Comparison of ENCODE assay signal across 26 cellular contexts in genomic region chr1:246708166-246708565, GRCh38.
"Had no signal": no experiment of that assay in that cellular context is flagged by ENCODE, and none has a peak within 500 bp of the region (broad histone marks: within the 10 kb centered on the region; RNA-seq: fewer than 3 reads in every experiment).

No MANE protein-coding gene starts in this region.

- H3K27ac Mint-ChIP-seq: activated CD8-positive, alpha-beta memory T cell treated with anti-CD3 and anti-CD28 coated beads, Interleukin-2, amount 10 ng/mL, durations not matched to agents 7 days and 5 days; activated naive CD4-positive, alpha-beta T cell treated with anti-CD3 and anti-CD28 coated beads, Interleukin-2, amount 10 ng/mL, durations not matched to agents 7 days and 5 days; activated T-helper 2 cell treated with anti-CD3 and anti-CD28 coated beads, Interferon-gamma antibody, Interleukin-2, Interleukin-4, amounts not matched to agents 10 μg/mL and 5 μg/mL and 100 μg/mL, durations not matched to agents 14 hours and 24 hours and 36 hours; natural killer cell treated with Interleukin-12 subunit alpha and Interleukin-12 subunit beta and Interleukin-15 and Interleukin-18, amount 100 ng/mL, for 72 hours; progenitor cell of endocrine pancreas had no signal

- H3K9me3 ChIP-seq: esophagus squamous epithelium, tibial nerve, vagina had no signal

- H3K4me1 Mint-ChIP-seq: central memory CD8-positive, alpha-beta T cell had no signal

- H3K4me3 Mint-ChIP-seq: activated CD8-positive, alpha-beta memory T cell treated with anti-CD3 and anti-CD28 coated beads, Interleukin-2, amount 10 ng/mL, durations not matched to agents 7 days and 5 days; activated naive CD4-positive, alpha-beta T cell treated with anti-CD3 and anti-CD28 coated beads, Interleukin-2, amount 10 ng/mL, durations not matched to agents 7 days and 5 days; central memory CD8-positive, alpha-beta T cell; natural killer cell treated with Interleukin-12 subunit alpha and Interleukin-12 subunit beta and Interleukin-15 and Interleukin-18, amount 100 ng/mL, for 72 hours had no signal

- H3K27ac ChIP-seq: brain microvascular endothelial cell, esophagus squamous epithelium, tibial nerve, vagina had no signal

- H3K4me3 ChIP-seq: esophagus squamous epithelium, smooth muscle cell, tibial nerve, vagina had no signal

- H3K36me3 ChIP-seq: brain microvascular endothelial cell, esophagus squamous epithelium, tibial nerve, vagina had no signal

- H3K27me3 ChIP-seq: brain microvascular endothelial cell, tibial nerve, vagina had no signal

- H3K36me3 Mint-ChIP-seq: activated CD8-positive, alpha-beta memory T cell treated with anti-CD3 and anti-CD28 coated beads, Interleukin-2, amount 10 ng/mL, durations not matched to agents 7 days and 5 days had no signal

- DNase-seq: activated CD4-positive, alpha-beta T cell treated with anti-CD3 and anti-CD28 coated beads for 1 hour; activated CD4-positive, alpha-beta T cell treated with anti-CD3 and anti-CD28 coated beads, Interleukin-2, amount 50 U/mL, for 48 hours; activated CD8-positive, alpha-beta memory T cell treated with anti-CD3 and anti-CD28 coated beads, Interleukin-2, amount 10 ng/mL, durations not matched to agents 7 days and 5 days; activated naive CD4-positive, alpha-beta T cell treated with anti-CD3 and anti-CD28 coated beads, Interleukin-2, amount 10 ng/mL, durations not matched to agents 7 days and 5 days; activated T-cell treated with anti-CD3 and anti-CD28 coated beads, Interleukin-2, amount 50 U/mL, for 1 hour; amniotic stem cell; brain microvascular endothelial cell; effector CD8-positive, alpha-beta T cell; esophagus squamous epithelium; foreskin melanocyte; kidney glomerular epithelial cell; occipital lobe; right cardiac atrium; stimulated activated CD4-positive, alpha-beta T cell treated with anti-CD3 and anti-CD28 coated beads, Interleukin-4, amount 100 ng/mL, for 4 hours; stimulated activated CD8-positive, alpha-beta memory T cell treated with anti-CD3 and anti-CD28 coated beads, Interleukin-4, amount 100 ng/mL, for 48 hours; stimulated activated naive CD4-positive, alpha-beta T cell treated with Interleukin-2 at 50 U/mL for 16 hours; substantia nigra; T1000 had no signal

- FAIRE-seq: endothelial cell of umbilical vein had no signal

- H3K4me1 ChIP-seq: esophagus squamous epithelium, tibial nerve, vagina had no signal
